In genomic region chr9:109779711-109780452, GRCh38 we compare ENCODE assay signal across 1 cellular context.
TF ChIP-seq lines count a peak whose summit lies in the region.

Gene PALM2AKAP2, plus strand, starts transcription at chr9:109780198. Its CDS starts 291 bp downstream, at chr9:109780489.

TF ChIP-seq in HepG2, 621 proteins besides CTCF, POLR2A, EP300 and RAD21 (continued from another document):
- TF ChIP-seq, protein P1, sequence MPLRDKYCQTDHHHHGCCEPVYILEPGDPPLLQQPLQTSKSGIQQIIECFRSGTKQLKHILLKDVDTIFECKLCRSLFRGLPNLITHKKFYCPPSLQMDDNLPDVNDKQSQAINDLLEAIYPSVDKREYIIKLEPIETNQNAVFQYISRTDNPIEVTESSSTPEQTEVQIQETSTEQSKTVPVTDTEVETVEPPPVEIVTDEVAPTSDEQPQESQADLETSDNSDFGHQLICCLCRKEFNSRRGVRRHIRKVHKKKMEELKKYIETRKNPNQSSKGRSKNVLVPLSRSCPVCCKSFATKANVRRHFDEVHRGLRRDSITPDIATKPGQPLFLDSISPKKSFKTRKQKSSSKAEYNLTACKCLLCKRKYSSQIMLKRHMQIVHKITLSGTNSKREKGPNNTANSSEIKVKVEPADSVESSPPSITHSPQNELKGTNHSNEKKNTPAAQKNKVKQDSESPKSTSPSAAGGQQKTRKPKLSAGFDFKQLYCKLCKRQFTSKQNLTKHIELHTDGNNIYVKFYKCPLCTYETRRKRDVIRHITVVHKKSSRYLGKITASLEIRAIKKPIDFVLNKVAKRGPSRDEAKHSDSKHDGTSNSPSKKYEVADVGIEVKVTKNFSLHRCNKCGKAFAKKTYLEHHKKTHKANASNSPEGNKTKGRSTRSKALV (CRISPR knock-in tag; IDR thresholded peaks at IDR 0.05) = peak; percentile 90; the same call in 1 of the 2 replicates
- peak; percentile 62 for TF ChIP-seq MAX (IDR thresholded peaks at IDR 0.05)
- TF ChIP-seq ZNF687 (CRISPR knock-in tag; IDR thresholded peaks at IDR 0.05) = peak; percentile 22; the same call in 1 of the 2 replicates
- TF ChIP-seq, protein P2, sequence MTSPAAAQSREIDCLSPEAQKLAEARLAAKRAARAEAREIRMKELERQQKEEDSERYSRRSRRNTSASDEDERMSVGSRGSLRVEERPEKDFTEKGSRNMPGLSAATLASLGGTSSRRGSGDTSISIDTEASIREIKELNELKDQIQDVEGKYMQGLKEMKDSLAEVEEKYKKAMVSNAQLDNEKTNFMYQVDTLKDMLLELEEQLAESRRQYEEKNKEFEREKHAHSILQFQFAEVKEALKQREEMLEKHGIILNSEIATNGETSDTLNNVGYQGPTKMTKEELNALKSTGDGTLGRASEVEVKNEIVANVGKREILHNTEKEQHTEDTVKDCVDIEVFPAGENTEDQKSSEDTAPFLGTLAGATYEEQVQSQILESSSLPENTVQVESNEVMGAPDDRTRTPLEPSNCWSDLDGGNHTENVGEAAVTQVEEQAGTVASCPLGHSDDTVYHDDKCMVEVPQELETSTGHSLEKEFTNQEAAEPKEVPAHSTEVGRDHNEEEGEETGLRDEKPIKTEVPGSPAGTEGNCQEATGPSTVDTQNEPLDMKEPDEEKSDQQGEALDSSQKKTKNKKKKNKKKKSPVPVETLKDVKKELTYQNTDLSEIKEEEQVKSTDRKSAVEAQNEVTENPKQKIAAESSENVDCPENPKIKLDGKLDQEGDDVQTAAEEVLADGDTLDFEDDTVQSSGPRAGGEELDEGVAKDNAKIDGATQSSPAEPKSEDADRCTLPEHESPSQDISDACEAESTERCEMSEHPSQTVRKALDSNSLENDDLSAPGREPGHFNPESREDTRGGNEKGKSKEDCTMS (CRISPR knock-in tag; conservative IDR thresholded peaks at IDR 0.05) = no peak
- peak; percentile 32; the same call in 1 of the 2 replicates for TF ChIP-seq BHLHE40 (IDR thresholded peaks at IDR 0.05; ENCODE audit: low read length)
- no peak for TF ChIP-seq AHR (CRISPR knock-in tag; IDR thresholded peaks at IDR 0.05)
- TF ChIP-seq ZNF768 (CRISPR knock-in tag; IDR thresholded peaks at IDR 0.05) = 0 out of 2 replicates have a peak, but pooled peaks have one; percentile 27
- peak; percentile 23 for TF ChIP-seq HNRNPLL (IDR thresholded peaks at IDR 0.05; ENCODE audit: low read depth, low read length, poor library complexity, severe bottlenecking)
- no peak for TF ChIP-seq GZF1 (CRISPR knock-in tag; IDR thresholded peaks at IDR 0.05)
- peak; percentile 52; the same call in 1 of the 2 replicates for TF ChIP-seq MYC (CRISPR knock-in tag; IDR thresholded peaks at IDR 0.05; ENCODE audit: borderline replicate concordance)
- TF ChIP-seq, protein P3, sequence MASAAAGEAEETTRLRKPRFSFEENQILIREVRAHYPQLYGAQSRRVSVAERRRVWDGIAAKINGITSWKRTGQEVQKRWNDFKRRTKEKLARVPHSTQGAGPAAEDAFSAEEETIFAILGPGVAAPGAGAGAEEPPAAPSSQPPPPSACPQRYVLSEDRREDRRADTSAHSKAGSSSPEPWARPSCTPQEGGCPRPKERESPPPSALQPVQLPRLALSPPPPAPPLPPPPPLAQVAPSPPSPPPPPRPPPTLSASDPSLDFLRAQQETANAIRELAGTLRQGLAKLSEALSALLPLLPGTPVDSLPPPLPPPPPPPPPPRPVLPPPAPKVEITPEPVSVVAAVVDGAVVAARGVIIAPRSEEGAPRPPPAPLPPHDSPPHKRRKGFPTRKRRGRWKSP (CRISPR knock-in tag; IDR thresholded peaks at IDR 0.05) = 0 out of 2 replicates have a peak, but pooled peaks have one; percentile 37
TF ChIP-seq in HepG2: peak in this region for 11.
